ENCODE assay signal across 26 cellular contexts in genomic region chr9:22992781-22993180, GRCh38.
"Had no signal": no experiment of that assay in that cellular context is flagged by ENCODE, and none has a peak within 500 bp of the region (broad histone marks: within the 10 kb centered on the region; RNA-seq: fewer than 3 reads in every experiment).

No MANE protein-coding gene starts in this region.

- H3K4me1 ChIP-seq: colonic mucosa, esophagus muscularis mucosa, heart right ventricle, lower lobe of right lung, psoas muscle, suprapubic skin, transverse colon, upper lobe of right lung, uterus had no signal

- FAIRE-seq: islet of Langerhans, small intestine had no signal

- H3K27ac ChIP-seq: colonic mucosa, esophagus muscularis mucosa, heart right ventricle, lower lobe of right lung, ovary, psoas muscle, suprapubic skin, transverse colon, upper lobe of right lung, uterus had no signal

- H3K36me3 ChIP-seq: colonic mucosa, esophagus muscularis mucosa, heart right ventricle, lower lobe of right lung, ovary, suprapubic skin, transverse colon, upper lobe of right lung, uterus had no signal

- H3K4me3 ChIP-seq: colonic mucosa, esophagus muscularis mucosa, heart right ventricle, lower lobe of right lung, ovary, psoas muscle, suprapubic skin, transverse colon, upper lobe of right lung, uterus had no signal

- H3K27me3 ChIP-seq: colonic mucosa, esophagus muscularis mucosa, heart right ventricle, ovary, suprapubic skin, transverse colon, upper lobe of right lung, uterus had no signal

- ATAC-seq: heart right ventricle; left colon; left ventricle myocardium superior; lower lobe of right lung; natural killer cell; psoas muscle; right cardiac atrium; stimulated activated naive B cell treated with anti-CD40 and anti-IgM and Interleukin-4, amounts not matched to agents 10 μg/mL and 1 μg/mL and 100 μg/mL, for 72 hours; upper lobe of right lung had no signal

- DNase-seq: colonic mucosa; effector CD8-positive, alpha-beta T cell; endodermal cell; foreskin melanocyte; glutamatergic neuron; heart right ventricle; hippocampal formation; left colon; left ventricle myocardium superior; lower lobe of right lung; natural killer cell; occipital lobe; ovary; posterior cingulate gyrus; psoas muscle; right cardiac atrium; small intestine; stimulated activated CD4-positive, alpha-beta T cell treated with anti-CD3 and anti-CD28 coated beads, Interleukin-15, amount 100 ng/mL, for 24 hours; stimulated activated CD4-positive, alpha-beta T cell treated with anti-CD3 and anti-CD28 coated beads, Interleukin-2, amount 100 ng/mL, for 48 hours; stimulated activated naive B cell treated with anti-CD40 and anti-IgM and Interleukin-4, amounts not matched to agents 10 μg/mL and 1 μg/mL and 100 μg/mL, for 72 hours; transverse colon; upper lobe of right lung; uterus had no signal

- H3K9me3 ChIP-seq: colonic mucosa, ovary, upper lobe of right lung, uterus had no signal
